1 cellular context compared by ENCODE assay signal in genomic region chr6:108407952-108408351, GRCh38.
TF ChIP-seq lines count a peak whose summit lies in the region.

No MANE protein-coding gene starts in this region.

TF ChIP-seq in SK-N-SH, 30 proteins besides CTCF, POLR2A, EP300 and RAD21 (continued from another document):
- TF ChIP-seq ZBTB33 (IDR thresholded peaks at IDR 0.05; ENCODE audit: borderline replicate concordance, low read depth): no peak
- TF ChIP-seq CHD2 (IDR thresholded peaks at IDR 0.05; ENCODE audit: low read length, partially characterized antibody): no peak
- no peak for TF ChIP-seq FOSL2 (IDR thresholded peaks at IDR 0.05; ENCODE audit: borderline replicate concordance, low read depth)
- TF ChIP-seq, protein P1, sequence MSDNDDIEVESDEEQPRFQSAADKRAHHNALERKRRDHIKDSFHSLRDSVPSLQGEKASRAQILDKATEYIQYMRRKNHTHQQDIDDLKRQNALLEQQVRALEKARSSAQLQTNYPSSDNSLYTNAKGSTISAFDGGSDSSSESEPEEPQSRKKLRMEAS (IDR thresholded peaks at IDR 0.05; ENCODE audit: low read depth): no peak
- no peak for TF ChIP-seq RXRA (IDR thresholded peaks at IDR 0.05; ENCODE audit: borderline replicate concordance, low read depth)
